Comparison of ENCODE assay signal across 1 cellular context in the genomic region with DNA sequence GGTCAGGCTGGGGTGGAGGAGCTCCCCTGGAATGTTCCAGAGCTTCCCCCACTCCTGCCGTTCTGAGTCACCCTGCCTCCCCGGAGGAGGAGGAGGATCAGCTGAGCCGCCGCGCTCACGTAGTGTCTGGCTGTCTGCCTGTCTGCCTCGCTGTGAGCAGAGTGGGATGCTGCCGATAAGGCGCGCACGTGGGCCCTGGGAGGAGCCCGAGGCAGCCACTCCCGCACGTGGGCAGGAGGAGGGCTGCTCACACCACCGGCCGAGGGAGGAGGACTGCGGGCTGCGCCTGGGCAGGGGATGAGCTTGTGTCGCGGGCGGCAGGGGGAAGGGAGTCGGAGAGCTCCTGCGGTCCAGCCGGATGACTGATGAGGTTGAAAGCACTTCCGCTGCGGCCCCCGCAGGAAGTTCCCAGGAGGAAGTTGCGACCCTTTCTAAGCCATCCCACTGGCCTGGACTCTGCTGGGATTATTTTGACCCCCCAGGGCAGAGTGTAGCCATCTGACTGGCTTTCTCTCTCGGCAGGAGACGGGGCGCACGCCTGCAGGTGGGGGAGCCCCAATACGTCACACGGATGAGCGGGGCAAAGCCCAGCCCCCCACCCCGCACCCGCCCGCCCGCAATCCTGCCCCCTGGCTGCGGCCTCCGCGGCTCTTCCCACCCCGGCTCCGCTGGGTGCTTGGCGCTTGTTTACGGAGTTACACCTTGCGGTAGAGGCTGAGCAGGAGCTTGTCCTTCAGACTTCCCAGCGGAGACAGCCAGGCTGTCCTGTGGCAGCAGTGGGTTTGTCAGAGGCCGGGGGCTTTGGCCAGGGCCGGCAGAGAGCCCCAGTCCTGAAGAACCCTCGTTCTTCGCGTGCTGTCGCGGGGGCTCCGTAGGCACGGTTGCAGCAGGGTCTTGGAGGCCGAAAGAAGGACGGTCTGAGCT.
TF ChIP-seq lines count a peak whose summit lies in the region.

No MANE protein-coding gene starts in this region.

TF ChIP-seq in HEK293, 187 proteins besides CTCF, POLR2A, EP300 and RAD21 (continued from another document and continues in another):
- TF ChIP-seq, protein P1, sequence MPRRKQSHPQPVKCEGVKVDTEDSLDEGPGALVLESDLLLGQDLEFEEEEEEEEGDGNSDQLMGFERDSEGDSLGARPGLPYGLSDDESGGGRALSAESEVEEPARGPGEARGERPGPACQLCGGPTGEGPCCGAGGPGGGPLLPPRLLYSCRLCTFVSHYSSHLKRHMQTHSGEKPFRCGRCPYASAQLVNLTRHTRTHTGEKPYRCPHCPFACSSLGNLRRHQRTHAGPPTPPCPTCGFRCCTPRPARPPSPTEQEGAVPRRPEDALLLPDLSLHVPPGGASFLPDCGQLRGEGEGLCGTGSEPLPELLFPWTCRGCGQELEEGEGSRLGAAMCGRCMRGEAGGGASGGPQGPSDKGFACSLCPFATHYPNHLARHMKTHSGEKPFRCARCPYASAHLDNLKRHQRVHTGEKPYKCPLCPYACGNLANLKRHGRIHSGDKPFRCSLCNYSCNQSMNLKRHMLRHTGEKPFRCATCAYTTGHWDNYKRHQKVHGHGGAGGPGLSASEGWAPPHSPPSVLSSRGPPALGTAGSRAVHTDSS (tag by site-specific recombination; IDR thresholded peaks at IDR 0.05): peak; percentile 78; the same call in 1 of the 2 replicates
- TF ChIP-seq, protein P2, sequence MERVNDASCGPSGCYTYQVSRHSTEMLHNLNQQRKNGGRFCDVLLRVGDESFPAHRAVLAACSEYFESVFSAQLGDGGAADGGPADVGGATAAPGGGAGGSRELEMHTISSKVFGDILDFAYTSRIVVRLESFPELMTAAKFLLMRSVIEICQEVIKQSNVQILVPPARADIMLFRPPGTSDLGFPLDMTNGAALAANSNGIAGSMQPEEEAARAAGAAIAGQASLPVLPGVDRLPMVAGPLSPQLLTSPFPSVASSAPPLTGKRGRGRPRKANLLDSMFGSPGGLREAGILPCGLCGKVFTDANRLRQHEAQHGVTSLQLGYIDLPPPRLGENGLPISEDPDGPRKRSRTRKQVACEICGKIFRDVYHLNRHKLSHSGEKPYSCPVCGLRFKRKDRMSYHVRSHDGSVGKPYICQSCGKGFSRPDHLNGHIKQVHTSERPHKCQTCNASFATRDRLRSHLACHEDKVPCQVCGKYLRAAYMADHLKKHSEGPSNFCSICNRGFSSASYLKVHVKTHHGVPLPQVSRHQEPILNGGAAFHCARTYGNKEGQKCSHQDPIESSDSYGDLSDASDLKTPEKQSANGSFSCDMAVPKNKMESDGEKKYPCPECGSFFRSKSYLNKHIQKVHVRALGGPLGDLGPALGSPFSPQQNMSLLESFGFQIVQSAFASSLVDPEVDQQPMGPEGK (tag by site-specific recombination; IDR thresholded peaks at IDR 0.05): peak; percentile 98
- TF ChIP-seq ZFP3 (tag by site-specific recombination; IDR thresholded peaks at IDR 0.05; ENCODE audit: low read depth) (no peak), OVOL3 (tag by site-specific recombination; IDR thresholded peaks at IDR 0.05) (no peak), ZNF157 (tag by site-specific recombination; IDR thresholded peaks at IDR 0.05) (no peak), ZBTB7A (tag by site-specific recombination; IDR thresholded peaks at IDR 0.05; ENCODE audit: low read depth) (0 out of 2 replicates have a peak, but pooled peaks have one; percentile 30), ZBTB1 (tag by site-specific recombination; IDR thresholded peaks at IDR 0.05) (peak; percentile 49; the same call in 1 of the 2 replicates), ZNF223 (tag by site-specific recombination; IDR thresholded peaks at IDR 0.05) (no peak), ZBTB48 (tag by site-specific recombination; IDR thresholded peaks at IDR 0.05) (peak; percentile 77), RBAK (tag by site-specific recombination; IDR thresholded peaks at IDR 0.05) (0 out of 2 replicates have a peak, but pooled peaks have one; percentile 10), ZNF211 (tag by site-specific recombination; IDR thresholded peaks at IDR 0.05; ENCODE audit: low read depth) (no peak), SCRT2 (tag by site-specific recombination; IDR thresholded peaks at IDR 0.05) (peak; percentile 50; the same call in 1 of the 2 replicates), ZNF140 (tag by site-specific recombination; IDR thresholded peaks at IDR 0.05) (no peak), ZNF561 (tag by site-specific recombination; IDR thresholded peaks at IDR 0.05; ENCODE audit: borderline replicate concordance) (peak; percentile 99), GLIS1 (tag by site-specific recombination; IDR thresholded peaks at IDR 0.05) (peak; percentile 100), ZNF423 (tag by site-specific recombination; IDR thresholded peaks at IDR 0.05) (peak; percentile 74), SP3 (tag by site-specific recombination; IDR thresholded peaks at IDR 0.05) (peak; percentile 97), ZNF830 (tag by site-specific recombination; IDR thresholded peaks at IDR 0.05; ENCODE audit: low read depth) (no peak), ZNF114 (tag by site-specific recombination; IDR thresholded peaks at IDR 0.05) (no peak), SP7 (tag by site-specific recombination; IDR thresholded peaks at IDR 0.05) (peak; percentile 99), GLIS2 (tag by site-specific recombination; IDR thresholded peaks at IDR 0.05) (peak; percentile 82; the same call in 1 of the 2 replicates), WT1 (tag by site-specific recombination; IDR thresholded peaks at IDR 0.05) (peak; percentile 99), SALL2 (tag by site-specific recombination; IDR thresholded peaks at IDR 0.05; ENCODE audit: borderline replicate concordance) (no peak), ZNF530 (tag by site-specific recombination; IDR thresholded peaks at IDR 0.05; ENCODE audit: low read depth) (no peak), ZNF660 (tag by site-specific recombination; IDR thresholded peaks at IDR 0.05) (peak; percentile 91; the same call in 1 of the 2 replicates), ZSCAN30 (tag by site-specific recombination; IDR thresholded peaks at IDR 0.05) (no peak)
- TF ChIP-seq, protein P3, sequence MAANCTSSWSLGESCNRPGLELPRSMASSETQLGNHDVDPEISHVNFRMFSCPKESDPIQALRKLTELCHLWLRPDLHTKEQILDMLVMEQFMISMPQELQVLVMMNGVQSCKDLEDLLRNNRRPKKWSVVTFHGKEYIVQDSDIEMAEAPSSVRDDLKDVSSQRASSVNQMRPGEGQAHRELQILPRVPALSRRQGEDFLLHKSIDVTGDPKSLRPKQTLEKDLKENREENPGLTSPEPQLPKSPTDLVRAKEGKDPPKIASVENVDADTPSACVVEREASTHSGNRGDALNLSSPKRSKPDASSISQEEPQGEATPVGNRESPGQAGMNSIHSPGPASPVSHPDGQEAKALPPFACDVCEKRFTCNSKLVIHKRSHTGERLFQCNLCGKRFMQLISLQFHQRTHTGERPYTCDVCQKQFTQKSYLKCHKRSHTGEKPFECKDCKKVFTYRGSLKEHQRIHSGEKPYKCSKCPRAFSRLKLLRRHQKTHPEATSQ (tag by site-specific recombination; IDR thresholded peaks at IDR 0.05): peak; percentile 100
- TF ChIP-seq, protein P4, sequence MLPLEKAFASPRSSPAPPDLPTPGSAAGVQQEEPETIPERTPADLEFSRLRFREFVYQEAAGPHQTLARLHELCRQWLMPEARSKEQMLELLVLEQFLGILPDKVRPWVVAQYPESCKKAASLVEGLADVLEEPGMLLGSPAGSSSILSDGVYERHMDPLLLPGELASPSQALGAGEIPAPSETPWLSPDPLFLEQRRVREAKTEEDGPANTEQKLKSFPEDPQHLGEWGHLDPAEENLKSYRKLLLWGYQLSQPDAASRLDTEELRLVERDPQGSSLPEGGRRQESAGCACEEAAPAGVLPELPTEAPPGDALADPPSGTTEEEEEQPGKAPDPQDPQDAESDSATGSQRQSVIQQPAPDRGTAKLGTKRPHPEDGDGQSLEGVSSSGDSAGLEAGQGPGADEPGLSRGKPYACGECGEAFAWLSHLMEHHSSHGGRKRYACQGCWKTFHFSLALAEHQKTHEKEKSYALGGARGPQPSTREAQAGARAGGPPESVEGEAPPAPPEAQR (tag by site-specific recombination; IDR thresholded peaks at IDR 0.05): no peak
- TF ChIP-seq, protein P5, sequence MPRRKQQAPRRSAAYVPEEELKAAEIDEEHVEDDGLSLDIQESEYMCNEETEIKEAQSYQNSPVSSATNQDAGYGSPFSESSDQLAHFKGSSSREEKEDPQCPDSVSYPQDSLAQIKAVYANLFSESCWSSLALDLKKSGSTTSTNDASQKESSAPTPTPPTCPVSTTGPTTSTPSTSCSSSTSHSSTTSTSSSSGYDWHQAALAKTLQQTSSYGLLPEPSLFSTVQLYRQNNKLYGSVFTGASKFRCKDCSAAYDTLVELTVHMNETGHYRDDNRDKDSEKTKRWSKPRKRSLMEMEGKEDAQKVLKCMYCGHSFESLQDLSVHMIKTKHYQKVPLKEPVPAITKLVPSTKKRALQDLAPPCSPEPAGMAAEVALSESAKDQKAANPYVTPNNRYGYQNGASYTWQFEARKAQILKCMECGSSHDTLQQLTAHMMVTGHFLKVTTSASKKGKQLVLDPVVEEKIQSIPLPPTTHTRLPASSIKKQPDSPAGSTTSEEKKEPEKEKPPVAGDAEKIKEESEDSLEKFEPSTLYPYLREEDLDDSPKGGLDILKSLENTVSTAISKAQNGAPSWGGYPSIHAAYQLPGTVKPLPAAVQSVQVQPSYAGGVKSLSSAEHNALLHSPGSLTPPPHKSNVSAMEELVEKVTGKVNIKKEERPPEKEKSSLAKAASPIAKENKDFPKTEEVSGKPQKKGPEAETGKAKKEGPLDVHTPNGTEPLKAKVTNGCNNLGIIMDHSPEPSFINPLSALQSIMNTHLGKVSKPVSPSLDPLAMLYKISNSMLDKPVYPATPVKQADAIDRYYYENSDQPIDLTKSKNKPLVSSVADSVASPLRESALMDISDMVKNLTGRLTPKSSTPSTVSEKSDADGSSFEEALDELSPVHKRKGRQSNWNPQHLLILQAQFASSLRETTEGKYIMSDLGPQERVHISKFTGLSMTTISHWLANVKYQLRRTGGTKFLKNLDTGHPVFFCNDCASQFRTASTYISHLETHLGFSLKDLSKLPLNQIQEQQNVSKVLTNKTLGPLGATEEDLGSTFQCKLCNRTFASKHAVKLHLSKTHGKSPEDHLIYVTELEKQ (tag by site-specific recombination; IDR thresholded peaks at IDR 0.05; ENCODE audit: borderline replicate concordance): peak; percentile 56; the same call in 1 of the 2 replicates
- TF ChIP-seq, protein P6, sequence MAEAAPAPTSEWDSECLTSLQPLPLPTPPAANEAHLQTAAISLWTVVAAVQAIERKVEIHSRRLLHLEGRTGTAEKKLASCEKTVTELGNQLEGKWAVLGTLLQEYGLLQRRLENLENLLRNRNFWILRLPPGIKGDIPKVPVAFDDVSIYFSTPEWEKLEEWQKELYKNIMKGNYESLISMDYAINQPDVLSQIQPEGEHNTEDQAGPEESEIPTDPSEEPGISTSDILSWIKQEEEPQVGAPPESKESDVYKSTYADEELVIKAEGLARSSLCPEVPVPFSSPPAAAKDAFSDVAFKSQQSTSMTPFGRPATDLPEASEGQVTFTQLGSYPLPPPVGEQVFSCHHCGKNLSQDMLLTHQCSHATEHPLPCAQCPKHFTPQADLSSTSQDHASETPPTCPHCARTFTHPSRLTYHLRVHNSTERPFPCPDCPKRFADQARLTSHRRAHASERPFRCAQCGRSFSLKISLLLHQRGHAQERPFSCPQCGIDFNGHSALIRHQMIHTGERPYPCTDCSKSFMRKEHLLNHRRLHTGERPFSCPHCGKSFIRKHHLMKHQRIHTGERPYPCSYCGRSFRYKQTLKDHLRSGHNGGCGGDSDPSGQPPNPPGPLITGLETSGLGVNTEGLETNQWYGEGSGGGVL (tag by site-specific recombination; IDR thresholded peaks at IDR 0.05): peak; percentile 99
- TF ChIP-seq, protein P7, sequence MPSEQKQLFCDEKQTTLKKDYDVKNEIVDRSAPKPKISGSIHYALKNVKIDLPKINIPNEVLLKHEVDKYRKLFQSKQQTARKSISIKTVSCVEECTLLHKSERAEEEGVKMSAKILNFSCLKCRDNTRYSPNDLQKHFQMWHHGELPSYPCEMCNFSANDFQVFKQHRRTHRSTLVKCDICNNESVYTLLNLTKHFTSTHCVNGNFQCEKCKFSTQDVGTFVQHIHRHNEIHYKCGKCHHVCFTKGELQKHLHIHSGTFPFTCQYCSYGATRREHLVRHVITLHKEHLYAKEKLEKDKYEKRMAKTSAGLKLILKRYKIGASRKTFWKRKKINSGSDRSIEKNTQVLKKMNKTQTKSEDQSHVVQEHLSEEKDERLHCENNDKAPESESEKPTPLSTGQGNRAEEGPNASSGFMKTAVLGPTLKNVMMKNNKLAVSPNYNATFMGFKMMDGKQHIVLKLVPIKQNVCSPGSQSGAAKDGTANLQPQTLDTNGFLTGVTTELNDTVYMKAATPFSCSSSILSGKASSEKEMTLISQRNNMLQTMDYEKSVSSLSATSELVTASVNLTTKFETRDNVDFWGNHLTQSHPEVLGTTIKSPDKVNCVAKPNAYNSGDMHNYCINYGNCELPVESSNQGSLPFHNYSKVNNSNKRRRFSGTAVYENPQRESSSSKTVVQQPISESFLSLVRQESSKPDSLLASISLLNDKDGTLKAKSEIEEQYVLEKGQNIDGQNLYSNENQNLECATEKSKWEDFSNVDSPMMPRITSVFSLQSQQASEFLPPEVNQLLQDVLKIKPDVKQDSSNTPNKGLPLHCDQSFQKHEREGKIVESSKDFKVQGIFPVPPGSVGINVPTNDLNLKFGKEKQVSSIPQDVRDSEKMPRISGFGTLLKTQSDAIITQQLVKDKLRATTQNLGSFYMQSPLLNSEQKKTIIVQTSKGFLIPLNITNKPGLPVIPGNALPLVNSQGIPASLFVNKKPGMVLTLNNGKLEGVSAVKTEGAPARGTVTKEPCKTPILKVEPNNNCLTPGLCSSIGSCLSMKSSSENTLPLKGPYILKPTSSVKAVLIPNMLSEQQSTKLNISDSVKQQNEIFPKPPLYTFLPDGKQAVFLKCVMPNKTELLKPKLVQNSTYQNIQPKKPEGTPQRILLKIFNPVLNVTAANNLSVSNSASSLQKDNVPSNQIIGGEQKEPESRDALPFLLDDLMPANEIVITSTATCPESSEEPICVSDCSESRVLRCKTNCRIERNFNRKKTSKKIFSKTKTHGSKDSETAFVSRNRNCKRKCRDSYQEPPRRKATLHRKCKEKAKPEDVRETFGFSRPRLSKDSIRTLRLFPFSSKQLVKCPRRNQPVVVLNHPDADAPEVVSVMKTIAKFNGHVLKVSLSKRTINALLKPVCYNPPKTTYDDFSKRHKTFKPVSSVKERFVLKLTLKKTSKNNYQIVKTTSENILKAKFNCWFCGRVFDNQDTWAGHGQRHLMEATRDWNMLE (tag by site-specific recombination; conservative IDR thresholded peaks at IDR 0.05; ENCODE audit: low read depth): peak; percentile 71
- TF ChIP-seq, protein P8, sequence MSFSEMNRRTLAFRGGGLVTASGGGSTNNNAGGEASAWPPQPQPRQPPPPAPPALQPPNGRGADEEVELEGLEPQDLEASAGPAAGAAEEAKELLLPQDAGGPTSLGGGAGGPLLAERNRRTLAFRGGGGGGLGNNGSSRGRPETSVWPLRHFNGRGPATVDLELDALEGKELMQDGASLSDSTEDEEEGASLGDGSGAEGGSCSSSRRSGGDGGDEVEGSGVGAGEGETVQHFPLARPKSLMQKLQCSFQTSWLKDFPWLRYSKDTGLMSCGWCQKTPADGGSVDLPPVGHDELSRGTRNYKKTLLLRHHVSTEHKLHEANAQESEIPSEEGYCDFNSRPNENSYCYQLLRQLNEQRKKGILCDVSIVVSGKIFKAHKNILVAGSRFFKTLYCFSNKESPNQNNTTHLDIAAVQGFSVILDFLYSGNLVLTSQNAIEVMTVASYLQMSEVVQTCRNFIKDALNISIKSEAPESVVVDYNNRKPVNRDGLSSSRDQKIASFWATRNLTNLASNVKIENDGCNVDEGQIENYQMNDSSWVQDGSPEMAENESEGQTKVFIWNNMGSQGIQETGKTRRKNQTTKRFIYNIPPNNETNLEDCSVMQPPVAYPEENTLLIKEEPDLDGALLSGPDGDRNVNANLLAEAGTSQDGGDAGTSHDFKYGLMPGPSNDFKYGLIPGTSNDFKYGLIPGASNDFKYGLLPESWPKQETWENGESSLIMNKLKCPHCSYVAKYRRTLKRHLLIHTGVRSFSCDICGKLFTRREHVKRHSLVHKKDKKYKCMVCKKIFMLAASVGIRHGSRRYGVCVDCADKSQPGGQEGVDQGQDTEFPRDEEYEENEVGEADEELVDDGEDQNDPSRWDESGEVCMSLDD (tag by site-specific recombination; IDR thresholded peaks at IDR 0.05): peak; percentile 83
